Comparison of ENCODE assay signal across 8 cellular contexts in the genomic region with DNA sequence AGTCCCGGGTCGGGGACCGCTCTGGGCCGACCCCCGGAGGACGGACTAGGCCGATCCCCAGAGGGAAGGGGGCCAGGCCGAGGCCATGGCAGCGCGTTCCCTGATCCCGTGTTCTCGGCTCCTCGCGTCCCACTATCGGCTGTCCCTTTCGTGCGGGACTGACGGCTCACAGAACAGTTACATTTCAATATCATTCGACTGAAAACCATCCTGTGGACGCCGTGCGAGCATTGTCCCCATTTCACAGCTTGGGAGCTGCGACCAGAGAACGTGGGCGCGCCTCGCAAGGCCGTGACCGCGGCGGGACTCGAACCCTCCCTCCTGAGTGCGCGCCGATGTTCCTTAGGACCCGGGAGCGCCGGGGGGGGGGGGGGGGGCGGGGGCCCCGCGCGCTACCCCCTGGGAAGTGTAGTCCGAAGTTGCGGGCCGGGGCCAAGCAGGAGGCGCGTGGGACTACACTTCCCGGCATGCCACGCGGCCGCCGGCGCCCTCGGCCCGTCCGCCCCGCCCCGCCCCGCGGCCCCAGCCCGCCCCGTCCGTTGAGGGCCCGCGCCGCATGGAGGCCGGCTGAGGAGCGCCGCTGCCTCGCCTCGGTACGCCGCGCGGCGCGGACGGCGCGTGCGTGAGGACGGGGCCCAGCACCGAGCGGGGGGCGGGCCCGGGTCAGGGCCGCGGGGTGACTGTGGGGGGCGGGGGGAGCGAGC.
DNase-seq lines count a peak whose midpoint lies in the region; ATAC-seq and TF ChIP-seq lines count a peak whose summit lies in the region.

TSS of gene TRABD (plus strand) at position 530 of the 704 bp plus-strand sequence. CDS start 7,148 bp downstream, outside the sequence.

- H3K4me3 Mint-ChIP-seq in effector memory CD8-positive, alpha-beta T cell: peak within 1 kb of the TSS; percentile 92
- peak within 1 kb of the TSS; percentile 92 for H3K4me3 Mint-ChIP-seq in memory B cell

- CTCF ChIA-PET in GM10248 (lab: Yijun Ruan, JAX): no interaction called here

- peaks cover 23 to 30% of the 10 kb centered on the region in 2 donors for H3K4me1 Mint-ChIP-seq in effector memory CD8-positive, alpha-beta T cell (ENCODE audit: low read depth in 2 of 2)
- H3K4me1 Mint-ChIP-seq in memory B cell: peaks cover 22% of the 10 kb centered on the region

- POLR2A ChIA-PET in GM10248 (lab: Yijun Ruan, JAX): no interaction called here

- peak within 1 kb of the TSS; percentile 94 to 97 for H3K27ac Mint-ChIP-seq in effector memory CD8-positive, alpha-beta T cell
- peak within 1 kb of the TSS; percentile 86 for H3K27ac Mint-ChIP-seq in memory B cell

- no peaks in the 10 kb centered on the region for H3K9me3 Mint-ChIP-seq in effector memory CD8-positive, alpha-beta T cell
- no peaks in the 10 kb centered on the region for H3K9me3 Mint-ChIP-seq in memory B cell

- no peak for TF ChIP-seq CTCF in GM10248 (IDR thresholded peaks at IDR 0.05; ENCODE audit: control extremely low read depth, extremely low read depth, low read depth, missing control alignments)

- peaks cover 19% of the 10 kb centered on the region for H3K36me3 Mint-ChIP-seq in effector memory CD8-positive, alpha-beta T cell (ENCODE audit: insufficient read depth)
- no peaks in the 10 kb centered on the region for H3K36me3 Mint-ChIP-seq in memory B cell

- peaks cover 0 to under 1% of the 10 kb centered on the region in 2 donors for H3K27me3 Mint-ChIP-seq in effector memory CD8-positive, alpha-beta T cell
- peaks cover 6% of the 10 kb centered on the region for H3K27me3 Mint-ChIP-seq in memory B cell

- DNase-seq in GM10248 (ENCODE audit: extremely low spot score) (peak; percentile 95), NOMO-1 treated with DMSO at 0.1 percent for 48 hours (lab: John Stamatoyannopoulos, UW; ENCODE audit: unreplicated experiment) (peak; percentile 87), memory B cell (ENCODE audit: low spot score in 2 of 2) (peak; percentile 78 to 81)
- peak; percentile 53 to 82 (median 58) for DNase-seq in activated CD8-positive, alpha-beta memory T cell treated with anti-CD3 and anti-CD28 coated beads for 48 hours (ENCODE audit: low read depth in 2 of 3, low spot score in 2 of 3)
- DNase-seq in effector memory CD8-positive, alpha-beta T cell: peak; percentile 77 to 86 (median 80)
- DNase-seq in stimulated activated CD4-positive, alpha-beta T cell treated with anti-CD3 and anti-CD28 coated beads, TNF-alpha, amount 100 ng/mL, for 4 hours (ENCODE audit: low read depth in 3 of 3): peak; percentile 75 to 81 (median 77)

- ATAC-seq in HG03159 (IDR thresholded peaks at IDR 0.05; ENCODE audit: unreplicated experiment): peak; percentile 35
- ATAC-seq in effector memory CD8-positive, alpha-beta T cell (replicated peaks): peak; percentile 73
- peak; percentile 61 for ATAC-seq in memory B cell (ENCODE audit: low read depth)
- no peak for ATAC-seq in HG03469 (IDR thresholded peaks at IDR 0.05; ENCODE audit: unreplicated experiment)
